Comparison of ENCODE assay signal across 16 cellular contexts in the genomic region with DNA sequence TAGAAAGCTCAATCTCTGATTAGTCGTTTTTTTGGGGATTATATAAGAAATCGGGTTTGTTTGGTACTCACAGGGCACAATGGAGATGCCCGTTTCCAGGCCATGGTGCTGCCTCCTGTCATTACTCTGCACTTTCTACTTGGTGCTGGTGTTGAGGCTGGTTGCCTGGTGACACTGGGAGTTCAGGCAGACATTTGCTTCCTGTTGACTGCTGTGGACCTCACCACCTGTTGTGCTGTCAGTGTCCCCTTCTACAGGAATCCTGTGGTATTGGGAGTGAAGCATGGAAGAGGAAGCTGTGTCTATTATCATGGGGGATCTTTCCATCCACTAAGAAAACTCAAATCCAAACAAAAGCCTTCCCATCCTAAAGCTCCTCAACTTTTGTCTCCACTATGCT.
DNase-seq lines count a peak whose midpoint lies in the region; ATAC-seq and TF ChIP-seq lines count a peak whose summit lies in the region.
"Had no signal": no experiment of that assay in that cellular context is flagged by ENCODE, and none has a peak within 500 bp of the region (broad histone marks: within the 10 kb centered on the region; RNA-seq: fewer than 3 reads in every experiment).

No MANE protein-coding gene starts in this region.

- no peak overlapping the region for H2BK5ac ChIP-seq in neuronal stem cell (ENCODE audit: low read length)

- H3K9me2 ChIP-seq in Loucy (replicated peaks; ENCODE audit: low read depth, low read length), result no peaks in the 10 kb centered on the region

- intact Hi-C loops in CD14-positive monocyte (cut with micrococcal nuclease), result loop anchor here in 1 of 2 donors (10.0 kb wide), 1 partner anchor 60 kb away; no protein-coding TSS in a partner anchor

- H3K36me3 ChIP-seq in Loucy (ENCODE audit: insufficient read depth, low read length) (no peaks in the 10 kb centered on the region), neuronal stem cell (replicated peaks in 1 of 2; ENCODE audit: control insufficient read depth in 2 of 2, insufficient read depth in 2 of 2, low read length in 2 of 2) (no peaks in the 10 kb centered on the region)
- H3K36me3 ChIP-seq: HAP-1, SJCRH30 had no signal

- H3K4me1 Mint-ChIP-seq in CD14-positive monocyte, result peaks cover 47% of the 10 kb centered on the region

- no peaks in the 10 kb centered on the region for H3K27me3 Mint-ChIP-seq in CD14-positive monocyte (ENCODE audit: low read depth in 3 of 3)
- H3K27me3 Mint-ChIP-seq: IgD-negative memory B cell had no signal

- no peak overlapping the region for H3K4me3 ChIP-seq in Loucy (ENCODE audit: low read length, poor library complexity, severe bottlenecking)
- H3K4me3 ChIP-seq in neuronal stem cell (ENCODE audit: low read length in 2 of 2), result no peak overlapping the region
- H3K4me3 ChIP-seq: HAP-1, SJCRH30 had no signal

- H3K4me1 ChIP-seq in Loucy (ENCODE audit: insufficient read depth, low read length, poor library complexity, severe bottlenecking) (peaks cover 73% of the 10 kb centered on the region), neuronal stem cell (ENCODE audit: control insufficient read depth in 2 of 2, insufficient read depth in 1 of 2, low read depth in 1 of 2, low read length in 2 of 2) (peaks cover 9% of the 10 kb centered on the region in 2 donors)
- H3K4me1 ChIP-seq: SJCRH30 had no signal

- H3K9ac ChIP-seq in Loucy (ENCODE audit: low read depth, low read length, poor library complexity, severe bottlenecking) (peak overlapping the region; percentile 4), neuronal stem cell (ENCODE audit: low read depth, low read length, poor library complexity) (no peak overlapping the region)

- no peak overlapping the region for H4K91ac ChIP-seq in neuronal stem cell (ENCODE audit: low read depth, low read length, poor library complexity)

- TF ChIP-seq CTCF in CD14-positive monocyte (IDR thresholded peaks at IDR 0.05) (no peak), Loucy (conservative IDR thresholded peaks at IDR 0.05; ENCODE audit: low read length) (no peak)

- no peaks in the 10 kb centered on the region for H3K27me3 ChIP-seq in Loucy (ENCODE audit: insufficient read depth, low read length, poor library complexity, severe bottlenecking)
- no peaks in the 10 kb centered on the region for H3K27me3 ChIP-seq in neuronal stem cell (ENCODE audit: control insufficient read depth in 3 of 3, insufficient read depth in 3 of 3, low read depth in 1 of 3, low read length in 3 of 3)
- H3K27me3 ChIP-seq: SJCRH30 had no signal

- H3K9me3 ChIP-seq in Loucy (ENCODE audit: insufficient read depth, low read depth, low read length) (no peaks in the 10 kb centered on the region), neuronal stem cell (replicated peaks in 1 of 2; ENCODE audit: control insufficient read depth in 2 of 2, insufficient read depth in 1 of 2, low read depth in 1 of 2, low read length in 2 of 2) (peaks cover 0 to 2% of the 10 kb centered on the region in 2 donors)
- H3K9me3 ChIP-seq: HAP-1, SJCRH30 had no signal

- no peak overlapping the region for H3K27ac ChIP-seq in neuronal stem cell (replicated peaks; ENCODE audit: low read length)
- H3K27ac ChIP-seq: SJCRH30 had no signal

- no peak overlapping the region for H4K8ac ChIP-seq in neuronal stem cell (ENCODE audit: low read depth, low read length)

- peak overlapping the region in 4 of 7 donors; percentile 20 to 71 (median 30) for H3K27ac Mint-ChIP-seq in CD14-positive monocyte
- H3K27ac Mint-ChIP-seq: IgD-negative memory B cell had no signal

- H3F3A ChIP-seq in Loucy (ENCODE audit: low read depth), result 0 out of 2 replicates have a peak, but pooled peaks cover 4% of the 10 kb centered on the region

- H2AK5ac ChIP-seq in neuronal stem cell (ENCODE audit: low read depth, low read length), result no peak overlapping the region

- H2AFZ ChIP-seq in Loucy (ENCODE audit: low read length) (0 out of 2 replicates have a peak overlapping the region, but pooled peaks have one; percentile 10), neuronal stem cell (ENCODE audit: low read length) (peak overlapping the region; percentile 23)

- no peaks in the 10 kb centered on the region for H3K79me1 ChIP-seq in neuronal stem cell (ENCODE audit: low read depth, low read length)

- no peaks in the 10 kb centered on the region for H3K36me3 Mint-ChIP-seq in CD14-positive monocyte
- H3K36me3 Mint-ChIP-seq: IgD-negative memory B cell had no signal

- H3K18ac ChIP-seq in neuronal stem cell (ENCODE audit: low read length), result no peak overlapping the region

- no peak overlapping the region for H3K23ac ChIP-seq in neuronal stem cell (ENCODE audit: low read depth, low read length, poor library complexity)

- H2BK15ac ChIP-seq in neuronal stem cell (ENCODE audit: low read length), result no peak overlapping the region

- H3K4me2 ChIP-seq in Loucy (ENCODE audit: low read depth, low read length, poor library complexity, severe bottlenecking) (peak overlapping the region; percentile 20), neuronal stem cell (ENCODE audit: insufficient read depth, low read length, poor library complexity, severe bottlenecking) (no peak overlapping the region)

- DNase-seq in CD14-positive monocyte (ENCODE audit: low spot score) (no peak), UCSD-AML1 (lab: John Stamatoyannopoulos, UW; ENCODE audit: unreplicated experiment) (peak; percentile 28), neuronal stem cell (ENCODE audit: low spot score) (no peak), SHP77 (lab: John Stamatoyannopoulos, UW) (no peak), NOMO-1 treated with dmso at 0.1 percent for 144 hours (lab: John Stamatoyannopoulos, UW; ENCODE audit: unreplicated experiment) (no peak)
- DNase-seq: DMS79 treated with DMSO at 0.1 percent for 48 hours, GDM1, NCI-H1436, NCI-H2029 treated with DMSO at 0.1 percent for 48 hours, NCI-H510A treated with DMSO at 0.1 percent for 48 hours, SW 1271 had no signal

- no peak overlapping the region for H3K4ac ChIP-seq in neuronal stem cell (ENCODE audit: low read length)

- no peak overlapping the region for H2BK12ac ChIP-seq in neuronal stem cell (ENCODE audit: low read length)

- no peak overlapping the region for H3K14ac ChIP-seq in neuronal stem cell (ENCODE audit: low read length)

- no peak overlapping the region for H3K4me3 Mint-ChIP-seq in CD14-positive monocyte
- H3K4me3 Mint-ChIP-seq: IgD-negative memory B cell had no signal

- H3K9me3 Mint-ChIP-seq in CD14-positive monocyte, result peaks cover 0 to 3% (median 0%) of the 10 kb centered on the region in 7 donors
- H3K9me3 Mint-ChIP-seq: IgD-negative memory B cell had no signal

- no peak overlapping the region for H2BK120ac ChIP-seq in neuronal stem cell (ENCODE audit: low read depth, low read length)

- no peaks in the 10 kb centered on the region for H4K20me1 ChIP-seq in Loucy (ENCODE audit: insufficient read depth, low read length, poor library complexity, severe bottlenecking)

- no peak for ATAC-seq in HG03108 (IDR thresholded peaks at IDR 0.05; ENCODE audit: unreplicated experiment)

- no peaks in the 10 kb centered on the region for H3K79me2 ChIP-seq in Loucy (ENCODE audit: insufficient read depth, low read length)

- WGBS in neuronal stem cell (ENCODE audit: extremely low coverage in 2 of 2, insufficient read length in 2 of 2, insufficient replicate concordance in 1 of 2), 2 donors, result no CpG with 5 or more reads among the region's 3 CpGs
